8 cellular contexts compared by ENCODE assay signal in genomic region chr12:29241821-29242591, GRCh38.
A peak's percentile ranks its signal among the peaks of the same experiment; 100 is the strongest.
DNase-seq lines count a peak whose midpoint lies in the region; ATAC-seq, FAIRE-seq and TF ChIP-seq lines count a peak whose summit lies in the region.

No MANE protein-coding gene starts in this region.

- no peak overlapping the region for H3K4me3 ChIP-seq in HepG2 (replicated peaks in 1 of 3; ENCODE audit: insufficient read depth in 1 of 3, low read depth in 2 of 3, low read length in 3 of 3)
- no peak overlapping the region for H3K4me3 ChIP-seq in MM.1S (ENCODE audit: low read length)

- H3K36me3 ChIP-seq in HepG2 (replicated peaks in 1 of 2; ENCODE audit: control insufficient read depth in 1 of 2, insufficient read depth in 2 of 2, low read length in 2 of 2), result no peaks in the 10 kb centered on the region
- no peaks in the 10 kb centered on the region for H3K36me3 ChIP-seq in MM.1S (replicated peaks; ENCODE audit: insufficient read depth, low read length)

- H3K4me2 ChIP-seq in HepG2 (ENCODE audit: low read depth, low read length) (no peak overlapping the region), MM.1S (ENCODE audit: low read depth, low read length) (no peak overlapping the region)

- no peak overlapping the region for H3K4me3 Mint-ChIP-seq in activated naive CD4-positive, alpha-beta T cell treated with anti-CD3 and anti-CD28 coated beads for 36 hours

- H3K36me3 Mint-ChIP-seq in activated naive CD4-positive, alpha-beta T cell treated with anti-CD3 and anti-CD28 coated beads for 36 hours (ENCODE audit: low read depth), result no peaks in the 10 kb centered on the region

- H3K27ac Mint-ChIP-seq in activated naive CD4-positive, alpha-beta T cell treated with anti-CD3 and anti-CD28 coated beads for 36 hours, result no peak overlapping the region

- POLR2A ChIA-PET in HepG2 (lab: Yijun Ruan, JAX), result no interaction called here

- no peaks in the 10 kb centered on the region for H3K9me3 ChIP-seq in HepG2 (ENCODE audit: low read length)
- no peaks in the 10 kb centered on the region for H3K9me3 ChIP-seq in MM.1S (replicated peaks; ENCODE audit: insufficient read depth, low read length)

- no peaks in the 10 kb centered on the region for H3K4me1 ChIP-seq in HepG2 (ENCODE audit: insufficient read depth, low read length)
- H3K4me1 ChIP-seq in MM.1S (ENCODE audit: low read length), result no peaks in the 10 kb centered on the region

- no peak overlapping the region for H3K9ac ChIP-seq in HepG2 (ENCODE audit: insufficient read depth, low read depth, low read length)
- H3K9ac ChIP-seq in MM.1S (ENCODE audit: low read length), result no peak overlapping the region

- H4K20me1 ChIP-seq in HepG2 (ENCODE audit: insufficient read depth, low read length) (no peaks in the 10 kb centered on the region), MM.1S (ENCODE audit: insufficient read depth, low read length) (no peaks in the 10 kb centered on the region)

- CTCF ChIA-PET in activated naive CD4-positive, alpha-beta T cell treated with anti-CD3 and anti-CD28 coated beads for 36 hours (lab: Charles Lee), result interaction anchor here (0.5 to 1.2 kb wide), 3 partner anchors 76 to 313 kb away, joined by 3 read pairs; no protein-coding TSS in a partner anchor
- CTCF ChIA-PET in HepG2 (lab: Yijun Ruan, JAX; ENCODE audit: low intra/inter-chr PET ratio, low total read pairs), result no interaction called here

- H3F3A ChIP-seq in MM.1S (ENCODE audit: insufficient read depth, low read length), result no peaks in the 10 kb centered on the region

- in situ Hi-C loops in HepG2 (cut with HindIII; ENCODE audit: extremely low pct_ligation_motif_present, low pct_unique_long_range_greater_than_20kb), result no loop called here

- no peaks in the 10 kb centered on the region for H3K9me2 ChIP-seq in MM.1S (replicated peaks; ENCODE audit: insufficient read depth, low read length)

- FAIRE-seq in HepG2 (lab: Jason Lieb, UNC), result peak; percentile 54

- no peaks in the 10 kb centered on the region for H3K9me3 Mint-ChIP-seq in activated naive CD4-positive, alpha-beta T cell treated with anti-CD3 and anti-CD28 coated beads for 36 hours

- no peak for TF ChIP-seq POLR2A in HepG2 (IDR thresholded peaks at IDR 0.05; ENCODE audit: insufficient read depth in 1 of 2, low read depth in 2 of 2, low read length in 2 of 2)

- H3K4me1 Mint-ChIP-seq in activated naive CD4-positive, alpha-beta T cell treated with anti-CD3 and anti-CD28 coated beads for 36 hours (ENCODE audit: low read depth), result peaks cover 16% of the 10 kb centered on the region

- DNase-seq in activated naive CD4-positive, alpha-beta T cell treated with anti-CD3 and anti-CD28 coated beads for 36 hours, result peak; percentile 54
- DNase-seq in activated naive CD4-positive, alpha-beta T cell treated with anti-CD3 and anti-CD28 coated beads, Interleukin-2, amount 50 U/mL, for 16 hours, result no peak
- DNase-seq in NCI-H446 (lab: John Stamatoyannopoulos, UW), result peak; percentile 29 to 62
- DNase-seq in cerebellar cortex (ENCODE audit: low spot score), result peak; percentile 50
- DNase-seq in HepG2 (ENCODE audit: low spot score), result peak; percentile 37
- peak; percentile 74 for DNase-seq in superior temporal gyrus (ENCODE audit: extremely low spot score)
- no peak for DNase-seq in MM.1S

- ATAC-seq in HG02759 (IDR thresholded peaks at IDR 0.05; ENCODE audit: unreplicated experiment) (peak; percentile 81), HepG2 (peak; percentile 93)

- TF ChIP-seq CTCF in HepG2 (CRISPR knock-in tag; IDR thresholded peaks at IDR 0.05) (0 out of 2 replicates have a peak, but pooled peaks have one; percentile 17), MM.1S (IDR thresholded peaks at IDR 0.05; ENCODE audit: low read length) (no peak)

- no peaks in the 10 kb centered on the region for H3K79me2 ChIP-seq in HepG2 (ENCODE audit: insufficient read depth, low read length)
- H3K79me2 ChIP-seq in MM.1S (ENCODE audit: low read length), result no peaks in the 10 kb centered on the region

- TF ChIP-seq RAD21 in HepG2 (CRISPR knock-in tag; IDR thresholded peaks at IDR 0.05), result no peak

- 2% methylated on average over 5 of the region's 7 CpGs for WGBS in HepG2 (ENCODE audit: low lambda C conversion rate)

- TF ChIP-seq EP300 in HepG2 (IDR thresholded peaks at IDR 0.05; ENCODE audit: low read depth in 2 of 2, low read length in 2 of 2), result no peak
- TF ChIP-seq EP300 in HepG2 (CRISPR knock-in tag; IDR thresholded peaks at IDR 0.05; ENCODE audit: borderline replicate concordance), result no peak

- intact Hi-C loops in activated naive CD4-positive, alpha-beta T cell treated with anti-CD3 and anti-CD28 coated beads for 36 hours (cut with micrococcal nuclease), result loop anchor here (1.0 to 5.0 kb wide), 3 partner anchors 80 to 155 kb away; no protein-coding TSS in a partner anchor
- intact Hi-C loops in HepG2 (cut with micrococcal nuclease; ENCODE audit: unreplicated experiment), result no loop called here

- H3K27me3 Mint-ChIP-seq in activated naive CD4-positive, alpha-beta T cell treated with anti-CD3 and anti-CD28 coated beads for 36 hours (ENCODE audit: low read depth), result no peaks in the 10 kb centered on the region

- H3K27me3 ChIP-seq in HepG2 (ENCODE audit: control insufficient read depth in 1 of 2, insufficient read depth in 2 of 2, low read length in 2 of 2), result no peaks in the 10 kb centered on the region
- no peaks in the 10 kb centered on the region for H3K27me3 ChIP-seq in MM.1S (replicated peaks; ENCODE audit: insufficient read depth, low read length)

- H2AFZ ChIP-seq in HepG2 (ENCODE audit: low read length) (no peak overlapping the region), MM.1S (ENCODE audit: low read length) (no peak overlapping the region)

- no TSS peak for BruUV-seq in HepG2 (replicated peaks; lab: Mats Ljungman, UMichigan)

- H3K27ac ChIP-seq in HepG2 (ENCODE audit: extremely low read length, insufficient read depth, low read length) (no peak overlapping the region), MM.1S (ENCODE audit: low read length) (no peak overlapping the region)

TF ChIP-seq in HepG2, 621 proteins besides CTCF, POLR2A, EP300 and RAD21:
- peak; percentile 44; the same call in 1 of the 2 replicates for TF ChIP-seq CEBPB (IDR thresholded peaks at IDR 0.05; ENCODE audit: borderline replicate concordance, low read depth, low read length)
- no peak for TF ChIP-seq ZMYM3 (CRISPR knock-in tag; IDR thresholded peaks at IDR 0.05)
- no peak for TF ChIP-seq ZKSCAN5 (CRISPR knock-in tag; IDR thresholded peaks at IDR 0.05)
- peak; percentile 8; the same call in 1 of the 2 replicates for TF ChIP-seq FOSL2 (CRISPR knock-in tag; IDR thresholded peaks at IDR 0.05)
- no peak for TF ChIP-seq ZNF800 (CRISPR knock-in tag; IDR thresholded peaks at IDR 0.05)
- no peak for TF ChIP-seq ZBTB33 (CRISPR knock-in tag; IDR thresholded peaks at IDR 0.05)
- TF ChIP-seq HINFP (CRISPR knock-in tag; IDR thresholded peaks at IDR 0.05; ENCODE audit: low read depth), result no peak
- TF ChIP-seq ZNF143 (CRISPR knock-in tag; IDR thresholded peaks at IDR 0.05), result no peak
- no peak for TF ChIP-seq SOX6 (IDR thresholded peaks at IDR 0.05)
- peak; percentile 21; the same call in 1 of the 2 replicates for TF ChIP-seq SOX6 (CRISPR knock-in tag; IDR thresholded peaks at IDR 0.05)
TF ChIP-seq in HepG2: peak in this region for 3.

Comparison
In these comparisons a context has a peak if more than half of its experiments do, and no peak if none do; other contexts are left out.
1. DNase-seq: peak in activated naive CD4-positive, alpha-beta T cell treated with anti-CD3 and anti-CD28 coated beads for 36 hours (single experiment), NCI-H446 (2 of 2), cerebellar cortex (single experiment), HepG2 (single experiment) and superior temporal gyrus (single experiment); none in activated naive CD4-positive, alpha-beta T cell treated with anti-CD3 and anti-CD28 coated beads, Interleukin-2, amount 50 U/mL, for 16 hours (single experiment) and MM.1S (single experiment).